In the genomic region with DNA sequence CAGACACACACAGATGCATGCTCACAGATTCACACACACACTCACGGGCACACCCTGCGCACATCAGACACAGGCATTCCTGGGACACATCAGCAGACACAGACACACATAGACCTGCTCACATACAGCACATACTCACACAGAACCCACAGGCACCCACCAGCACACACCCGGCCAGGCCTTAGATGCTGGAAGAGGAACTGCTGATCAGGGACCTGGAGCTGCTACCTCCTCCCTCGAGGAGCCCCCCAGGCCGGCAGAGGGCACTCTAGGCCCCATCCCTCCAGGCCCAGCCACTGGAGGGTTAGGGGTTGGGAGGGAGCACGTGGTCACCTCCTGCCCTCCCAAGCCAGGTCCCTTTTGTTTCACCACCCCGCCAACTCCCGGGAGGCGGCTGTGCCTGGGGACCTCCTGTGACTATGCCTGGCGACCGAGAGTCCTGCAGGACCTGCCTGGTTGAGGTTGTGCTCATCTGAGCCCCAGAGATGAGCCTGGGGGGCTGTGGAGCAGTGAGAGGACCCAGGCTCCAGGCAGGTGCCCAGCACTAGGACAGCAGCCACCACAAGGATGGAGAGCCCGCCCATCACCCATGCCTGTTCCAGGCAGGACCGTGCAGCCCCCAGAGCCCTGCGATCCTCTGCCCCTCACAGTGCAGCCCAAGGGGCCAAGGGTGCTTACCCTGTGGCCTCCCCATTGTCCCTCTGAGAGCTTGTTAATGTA, we compare ENCODE assay signal across 8 cellular contexts. TPM values are rescaled to one million over a fixed set of nuclear protein-coding genes. Genes with fewer than 3 reads are reported as not detected.
DNase-seq lines count a peak whose midpoint lies in the region; ATAC-seq and TF ChIP-seq lines count a peak whose summit lies in the region.

No MANE protein-coding gene starts in this region.

- no peaks in the 10 kb centered on the region for H3K9me3 ChIP-seq in adrenal gland (replicated peaks in 1 of 3)
- H3K9me3 ChIP-seq in iPS DF 6.9 (ENCODE audit: control insufficient read depth, insufficient read depth, low read length), result no peaks in the 10 kb centered on the region

- 39 to 56% (median 52%) methylated on average over 4 to 14 of the region's 14 CpGs for WGBS in adrenal gland, 4 donors
- no CpG with 5 or more reads among the region's 14 CpGs for WGBS in iPS DF 6.9 (ENCODE audit: insufficient coverage, insufficient read length)

- H3K36me3 ChIP-seq in BJ (ENCODE audit: control insufficient read depth, insufficient read depth, low read length) (no peaks in the 10 kb centered on the region), adrenal gland (replicated peaks in 1 of 2) (no peaks in the 10 kb centered on the region), iPS DF 6.9 (ENCODE audit: control insufficient read depth, insufficient read depth, low read length) (no peaks in the 10 kb centered on the region)

- H3K27me3 ChIP-seq in BJ (ENCODE audit: control insufficient read depth, insufficient read depth, low read length) (no peaks in the 10 kb centered on the region), adrenal gland (no peaks in the 10 kb centered on the region), iPS DF 6.9 (ENCODE audit: control insufficient read depth, insufficient read depth, low read length) (no peaks in the 10 kb centered on the region)

- DNase-seq in BJ (ENCODE audit: low read depth), result no peak
- DNase-seq in HuH-7.5 (ENCODE audit: low spot score), result peak; percentile 91
- DNase-seq in SW 1271 (lab: John Stamatoyannopoulos, UW), result peak; percentile 27 to 35
- peak in 6 of 7 donors; percentile 56 to 74 (median 64) for DNase-seq in adrenal gland
- DNase-seq in iPS DF 6.9 (ENCODE audit: low read depth, low spot score), result peak; percentile 87
- DNase-seq in stimulated activated CD4-positive, alpha-beta T cell treated with anti-CD3 and anti-CD28 coated beads, Interleukin-15, amount 100 ng/mL, for 24 hours, result peak; percentile 79
- DNase-seq in H4 (ENCODE audit: low spot score), result no peak

- POLR2A ChIA-PET in BJ (lab: Charles Lee), result no interaction called here

- H3K4me1 ChIP-seq in adrenal gland (replicated peaks in 1 of 2), result peaks cover 4 to 13% of the 10 kb centered on the region in 2 donors
- peaks cover 8% of the 10 kb centered on the region for H3K4me1 ChIP-seq in iPS DF 6.9 (ENCODE audit: control insufficient read depth, insufficient read depth, low read length)

- ATAC-seq in GM19328 (IDR thresholded peaks at IDR 0.05; ENCODE audit: unreplicated experiment), result peak; percentile 70

- H3K4me3 ChIP-seq in BJ (ENCODE audit: low read depth, low read length), result no peak overlapping the region
- H3K4me3 ChIP-seq in adrenal gland, result no peak overlapping the region
- peak overlapping the region; percentile 31; the same call in 1 of the 2 replicates for H3K4me3 ChIP-seq in iPS DF 6.9 (ENCODE audit: low read length)

- TF ChIP-seq CTCF in BJ (IDR thresholded peaks at IDR 0.05; ENCODE audit: insufficient read depth, low read depth, low read length), result peak; percentile 73
- peak in 5 of 6 experiments; percentile 24 to 53 (median 47) for TF ChIP-seq CTCF in adrenal gland (IDR thresholded peaks at IDR 0.05)

- CTCF ChIA-PET in BJ (lab: Yijun Ruan, JAX), result interaction anchor here (0.6 to 25.3 kb wide), 5 partner anchors 9 to 28 kb away, joined by 3 to 719 read pairs (median 8); a partner anchor contains a TSS

- intact Hi-C loops in adrenal gland (cut with DNase I), result no loop called here

- no peak for TF ChIP-seq POLR2A in adrenal gland (IDR thresholded peaks at IDR 0.05)

- H3K27ac ChIP-seq in adrenal gland (no peak overlapping the region), iPS DF 6.9 (ENCODE audit: low read length) (no peak overlapping the region)

RNA-seq across cellular contexts. Expression of a gene that starts 21.0 kb away (rescaled TPM):
- polyA plus RNA-seq in BJ (2011; rRNA removed) (363 and 447 TPM in 2 replicates), adrenal gland (1,000 to 10,000 TPM; 1,074 to 1,198 (median 1,079) TPM)
- 91.3 and 93.2 TPM in 2 replicates for polyA minus RNA-seq in BJ (2011; rRNA and poly(A)+ RNA removed)
- total RNA-seq in adrenal gland, result 100 to 1,000 TPM; 346 to 719 (median 451) TPM
- total RNA-seq in H4 (2014; rRNA removed; shearing (Covaris generic)), result 1,956 and 2,048 TPM in 2 replicates

Comparison
In these comparisons a context has a peak if more than half of its experiments do, and no peak if none do; other contexts are left out.
1. DNase-seq: peak in HuH-7.5 (single experiment), SW 1271 (2 of 2), adrenal gland (6 of 7), iPS DF 6.9 (single experiment) and stimulated activated CD4-positive, alpha-beta T cell treated with anti-CD3 and anti-CD28 coated beads, Interleukin-15, amount 100 ng/mL, for 24 hours (single experiment); none in BJ (single experiment) and H4 (single experiment).